ENCODE assay signal across 12 cellular contexts in genomic region chr15:89113263-89113662, GRCh38. TPM values are rescaled to one million over a fixed set of nuclear protein-coding genes. Genes with fewer than 3 reads are reported as not detected.
A peak's percentile ranks its signal among the peaks of the same experiment; 100 is the strongest.
DNase-seq lines count a peak whose midpoint lies in the region; ATAC-seq and TF ChIP-seq lines count a peak whose summit lies in the region.
"Had no signal": no experiment of that assay in that cellular context is flagged by ENCODE, and none has a peak within 500 bp of the region (broad histone marks: within the 10 kb centered on the region; RNA-seq: fewer than 3 reads in every experiment).

No MANE protein-coding gene starts in this region.

- H3K27ac Mint-ChIP-seq in Calu3 (ENCODE audit: unreplicated experiment) (peak overlapping the region; percentile 87), WTC11 (peak overlapping the region; percentile 38), immature natural killer cell (peak overlapping the region; percentile 67 to 90 (median 86))

- TF ChIP-seq CTCF in Calu3 (IDR thresholded peaks at IDR 0.05; ENCODE audit: unreplicated experiment) (no peak), WTC11 (IDR thresholded peaks at IDR 0.05) (no peak), sigmoid colon (IDR thresholded peaks at IDR 0.05) (no peak)

- no peaks in the 10 kb centered on the region for H3K27me3 ChIP-seq in sigmoid colon

- peaks cover 4 to 32% (median 11%) of the 10 kb centered on the region in 4 donors for H3K36me3 ChIP-seq in sigmoid colon

- H3K27me3 Mint-ChIP-seq in Calu3 (ENCODE audit: unreplicated experiment), result no peaks in the 10 kb centered on the region
- no peaks in the 10 kb centered on the region for H3K27me3 Mint-ChIP-seq in WTC11 (ENCODE audit: low read depth)
- H3K27me3 Mint-ChIP-seq in immature natural killer cell (ENCODE audit: low read depth in 3 of 3), result peaks cover 0 to 2% (median 1%) of the 10 kb centered on the region in 3 donors

- H3K4me1 Mint-ChIP-seq in Calu3 (ENCODE audit: low read depth, unreplicated experiment), result peaks cover 77% of the 10 kb centered on the region
- peaks cover 85% of the 10 kb centered on the region for H3K4me1 Mint-ChIP-seq in WTC11
- H3K4me1 Mint-ChIP-seq in immature natural killer cell, result peaks cover 45 to 85% of the 10 kb centered on the region in 2 donors

- no peak for TF ChIP-seq POLR2A in sigmoid colon (IDR thresholded peaks at IDR 0.05)

- peaks cover 0 to 71% (median 53%) of the 10 kb centered on the region in 4 donors for H3K4me1 ChIP-seq in sigmoid colon

- H3K9me3 ChIP-seq in sigmoid colon, result no peaks in the 10 kb centered on the region

- intact Hi-C loops in Calu3 (cut with micrococcal nuclease; ENCODE audit: unreplicated experiment), result loop anchor here (2.0 kb wide), 1 partner anchor 46 kb away; no protein-coding TSS in a partner anchor
- intact Hi-C loops in sigmoid colon (cut with DNase I), result no loop called here

- no peak for DNase-seq in Calu3
- no peak for DNase-seq in WTC11 (ENCODE audit: low spot score)
- DNase-seq in immature natural killer cell, result no peak
- peak; percentile 14 for DNase-seq in sigmoid colon
- no peak for DNase-seq in LoVo (ENCODE audit: low spot score)
- no peak for DNase-seq in AML-193 (lab: John Stamatoyannopoulos, UW)
- no peak for DNase-seq in NCI-H446 treated with DMSO at 0.1 percent for 48 hours (lab: John Stamatoyannopoulos, UW)
- no peak for DNase-seq in activated CD8-positive, alpha-beta memory T cell treated with anti-CD3 and anti-CD28 coated beads for 24 hours
- DNase-seq: activated naive CD4-positive, alpha-beta T cell treated with anti-CD3 and anti-CD28 coated beads, Interleukin-2, amount 50 U/mL, for 16 hours; glutamatergic neuron; NCI-H1092 treated with DMSO at 0.1 percent for 48 hours; NCI-H524 treated with DMSO at 0.1 percent for 48 hours had no signal

- no peaks in the 10 kb centered on the region for H3K9me3 Mint-ChIP-seq in Calu3 (ENCODE audit: low read depth, unreplicated experiment)
- H3K9me3 Mint-ChIP-seq in WTC11, result no peaks in the 10 kb centered on the region
- H3K9me3 Mint-ChIP-seq in immature natural killer cell, result no peaks in the 10 kb centered on the region

- ATAC-seq in WTC11, result no peak

- peak overlapping the region; percentile 53 to 90 (median 70) for H3K27ac ChIP-seq in sigmoid colon

- CTCF ChIA-PET in Calu3 (lab: Charles Lee) (interaction anchor here (0.6 to 3.6 kb wide), 12 partner anchors 8 to 56 kb away, joined by 3 to 21 read pairs (median 4); partner anchors contain the start of gene ABHD2), WTC11 (lab: Charles Lee) (interaction anchor here (0.6 to 3.1 kb wide), 8 partner anchors 9 to 234 kb away, joined by 3 to 18 read pairs (median 10); partner anchors contain the start of gene ABHD2)

- no TSS peak for BruUV-seq in Calu3 (replicated peaks; lab: Mats Ljungman, UMichigan)

- H3K36me3 Mint-ChIP-seq in Calu3 (ENCODE audit: insufficient read depth, unreplicated experiment) (peaks cover 76% of the 10 kb centered on the region), WTC11 (peaks cover 9% of the 10 kb centered on the region; the same call in 1 of the 2 replicates), immature natural killer cell (peaks cover 13 to 36% (median 30%) of the 10 kb centered on the region in 3 donors)

- H3K4me3 ChIP-seq in sigmoid colon, result no peak overlapping the region

- peak overlapping the region; percentile 24 for H3K4me3 Mint-ChIP-seq in Calu3 (ENCODE audit: low read depth, unreplicated experiment)
- no peak overlapping the region for H3K4me3 Mint-ChIP-seq in WTC11
- H3K4me3 Mint-ChIP-seq in immature natural killer cell, result peak overlapping the region in 2 of 5 donors; percentile 1 to 43

- WGBS in sigmoid colon, 2 donors, result 89% methylated on average over 3 of the region's 3 CpGs

- no peak for TF ChIP-seq EP300 in sigmoid colon (IDR thresholded peaks at IDR 0.05)

- POLR2A ChIA-PET in WTC11 (lab: Charles Lee), result interaction anchor here (2.4 kb wide), 1 partner anchor 25 kb away, joined by 10 read pairs; the partner anchor contains the start of gene ABHD2

TF ChIP-seq in WTC11, 78 proteins besides CTCF, POLR2A, EP300 and RAD21:
- no peak for TF ChIP-seq ATF1 (CRISPR knock-in tag; IDR thresholded peaks at IDR 0.05)
- no peak for TF ChIP-seq NR3C1 (CRISPR knock-in tag; conservative IDR thresholded peaks at IDR 0.05; ENCODE audit: low read depth)
- no peak for TF ChIP-seq ELF4 (CRISPR knock-in tag; IDR thresholded peaks at IDR 0.05; ENCODE audit: low read depth)
- no peak for TF ChIP-seq SOX15 (CRISPR knock-in tag; IDR thresholded peaks at IDR 0.05)
- TF ChIP-seq ZBTB21 (CRISPR knock-in tag; IDR thresholded peaks at IDR 0.05; ENCODE audit: borderline replicate concordance), result no peak
- TF ChIP-seq, protein P1, sequence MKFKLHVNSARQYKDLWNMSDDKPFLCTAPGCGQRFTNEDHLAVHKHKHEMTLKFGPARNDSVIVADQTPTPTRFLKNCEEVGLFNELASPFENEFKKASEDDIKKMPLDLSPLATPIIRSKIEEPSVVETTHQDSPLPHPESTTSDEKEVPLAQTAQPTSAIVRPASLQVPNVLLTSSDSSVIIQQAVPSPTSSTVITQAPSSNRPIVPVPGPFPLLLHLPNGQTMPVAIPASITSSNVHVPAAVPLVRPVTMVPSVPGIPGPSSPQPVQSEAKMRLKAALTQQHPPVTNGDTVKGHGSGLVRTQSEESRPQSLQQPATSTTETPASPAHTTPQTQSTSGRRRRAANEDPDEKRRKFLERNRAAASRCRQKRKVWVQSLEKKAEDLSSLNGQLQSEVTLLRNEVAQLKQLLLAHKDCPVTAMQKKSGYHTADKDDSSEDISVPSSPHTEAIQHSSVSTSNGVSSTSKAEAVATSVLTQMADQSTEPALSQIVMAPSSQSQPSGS (CRISPR knock-in tag; IDR thresholded peaks at IDR 0.05; ENCODE audit: borderline replicate concordance, low read depth), result no peak
- TF ChIP-seq NFE2L1 (CRISPR knock-in tag; IDR thresholded peaks at IDR 0.05), result no peak
- no peak for TF ChIP-seq SMAD4 (CRISPR knock-in tag; IDR thresholded peaks at IDR 0.05)
- no peak for TF ChIP-seq ZNF425 (CRISPR knock-in tag; conservative IDR thresholded peaks at IDR 0.05)
- TF ChIP-seq SP1 (CRISPR knock-in tag; conservative IDR thresholded peaks at IDR 0.05), result no peak
- TF ChIP-seq CREB1 (CRISPR knock-in tag; IDR thresholded peaks at IDR 0.05), result no peak
- TF ChIP-seq ERG (CRISPR knock-in tag; IDR thresholded peaks at IDR 0.05), result no peak
- no peak for TF ChIP-seq CBFB (CRISPR knock-in tag; IDR thresholded peaks at IDR 0.05; ENCODE audit: low read depth)
- no peak for TF ChIP-seq TP53 (CRISPR knock-in tag; IDR thresholded peaks at IDR 0.05)
- TF ChIP-seq, protein P2, sequence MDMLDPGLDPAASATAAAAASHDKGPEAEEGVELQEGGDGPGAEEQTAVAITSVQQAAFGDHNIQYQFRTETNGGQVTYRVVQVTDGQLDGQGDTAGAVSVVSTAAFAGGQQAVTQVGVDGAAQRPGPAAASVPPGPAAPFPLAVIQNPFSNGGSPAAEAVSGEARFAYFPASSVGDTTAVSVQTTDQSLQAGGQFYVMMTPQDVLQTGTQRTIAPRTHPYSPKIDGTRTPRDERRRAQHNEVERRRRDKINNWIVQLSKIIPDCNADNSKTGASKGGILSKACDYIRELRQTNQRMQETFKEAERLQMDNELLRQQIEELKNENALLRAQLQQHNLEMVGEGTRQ (CRISPR knock-in tag; IDR thresholded peaks at IDR 0.05), result no peak

RNA-seq across cellular contexts. Expression of gene ABHD2, which starts 25.0 kb away (rescaled TPM):
- total RNA-seq in Calu3 (2022), result 300 and 353 TPM in 2 replicates
- 26.2 to 29.7 TPM (median 29.5 TPM) in 3 replicates for total RNA-seq in WTC11 (2021)
- polyA plus RNA-seq in immature natural killer cell, result 10 to 100 TPM; 26.9 to 70.6 (median 33.1) TPM
- total RNA-seq in sigmoid colon, result 10 to 100 TPM; 32.9 to 81.5 (median 49.0) TPM
- polyA plus RNA-seq in sigmoid colon, result 10 to 100 TPM in 1 of 3 donors, 1 to 10 TPM in 2; 1.8 to 27.7 (median 4.2) TPM
